26 cellular contexts compared by ENCODE assay signal in the genomic region with DNA sequence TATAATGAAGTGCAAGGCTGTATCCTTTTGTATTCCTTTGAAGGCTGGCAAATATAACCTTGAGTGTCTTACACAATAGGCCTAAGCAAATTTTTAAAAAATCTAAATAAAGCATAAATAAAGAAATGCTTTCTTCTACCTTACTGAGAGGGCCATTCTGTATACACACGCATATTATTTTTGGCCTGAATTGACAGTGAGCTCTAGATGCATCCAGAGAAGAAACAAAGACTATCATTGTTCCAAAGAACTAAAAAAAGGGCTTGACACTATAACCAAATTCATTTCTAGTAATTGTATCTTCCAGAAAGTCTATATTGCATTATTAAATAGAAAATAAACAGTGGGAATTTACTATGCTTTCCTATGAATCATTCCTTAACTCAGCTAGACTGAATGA.
"Had no signal": no experiment of that assay in that cellular context is flagged by ENCODE, and none has a peak within 500 bp of the region (broad histone marks: within the 10 kb centered on the region; RNA-seq: fewer than 3 reads in every experiment).

No MANE protein-coding gene starts in this region.

- DNase-seq: activated B cell treated with CpG ODN at 0.5 μM for 24 hours; activated CD4-positive, alpha-beta T cell treated with anti-CD3 and anti-CD28 coated beads for 48 hours; activated CD4-positive, alpha-beta T cell treated with anti-CD3 and anti-CD28 coated beads, Interleukin-2, amount 50 U/mL, for 1 hour; activated CD4-positive, alpha-beta T cell treated with anti-CD3 and anti-CD28 coated beads, Interleukin-2, amount 50 U/mL, for 48 hours; activated CD8-positive, alpha-beta memory T cell treated with anti-CD3 and anti-CD28 coated beads for 24 hours; activated CD8-positive, alpha-beta T cell treated with anti-CD3 and anti-CD28 coated beads for 36 hours; activated effector memory CD4-positive, alpha-beta T cell treated with Interleukin-2 at 50 U/mL for 16 hours; activated gamma-delta T cell treated with Interleukin-2 at 50 U/mL for 16 hours; activated naive CD4-positive, alpha-beta T cell treated with anti-CD3 and anti-CD28 coated beads, Interleukin-2, amount 50 U/mL, for 16 hours; activated naive CD4-positive, alpha-beta T cell treated with Interleukin-2 at 50 U/mL for 16 hours; activated T-cell treated with anti-CD3 and anti-CD28 coated beads, Interleukin-2, amount 50 U/mL, for 4 hours; amniotic stem cell; anterior cingulate cortex; body of pancreas; caudate nucleus; cortex of kidney; dermis blood vessel endothelial cell; effector CD4-positive, alpha-beta T cell; heart right ventricle; T1000; WERI-Rb-1 had no signal

- H3K4me3 ChIP-seq: body of pancreas, esophagus muscularis mucosa, gastroesophageal sphincter, heart right ventricle, hepatocyte had no signal

- ATAC-seq: activated CD4-positive, CD25-positive, alpha-beta regulatory T cell treated with anti-CD3 and anti-CD28 coated beads, Interleukin-2, amount 50 U/mL, for 24 hours; activated CD8-positive, alpha-beta T cell treated with anti-CD3 and anti-CD28 coated beads for 36 hours; activated T-cell treated with anti-CD3 and anti-CD28 coated beads, Interleukin-2, amount 50 U/mL, for 4 hours; activated T-helper 17 cell treated with anti-CD3 and anti-CD28 coated beads, Interleukin-2, amount 50 U/mL, for 72 hours; body of pancreas; gastroesophageal sphincter; heart right ventricle had no signal
